In genomic region chr20:57704245-57704644, GRCh38 we compare ENCODE assay signal across 19 cellular contexts. TPM values are rescaled to one million over a fixed set of nuclear protein-coding genes. Genes with fewer than 3 reads are reported as not detected.
DNase-seq lines count a peak whose midpoint lies in the region; ATAC-seq and TF ChIP-seq lines count a peak whose summit lies in the region.
"Had no signal": no experiment of that assay in that cellular context is flagged by ENCODE, and none has a peak within 500 bp of the region (broad histone marks: within the 10 kb centered on the region; RNA-seq: fewer than 3 reads in every experiment).

No MANE protein-coding gene starts in this region.

- peaks cover 33% of the 10 kb centered on the region for H3K4me1 ChIP-seq in endodermal cell (ENCODE audit: control insufficient read depth, insufficient read depth, low read length)
- peaks cover 19 to 75% of the 10 kb centered on the region in 2 donors for H3K4me1 ChIP-seq in thoracic aorta (ENCODE audit: control insufficient read depth in 1 of 2, low read depth in 2 of 2)
- H3K4me1 ChIP-seq in MM.1S (ENCODE audit: low read length): no peaks in the 10 kb centered on the region
- peaks cover 12% of the 10 kb centered on the region for H3K4me1 ChIP-seq in mucosa of descending colon (ENCODE audit: low read depth)

- no peaks in the 10 kb centered on the region for H3K9me3 ChIP-seq in endodermal cell (ENCODE audit: control insufficient read depth, low read length)
- H3K9me3 ChIP-seq in thoracic aorta: no peaks in the 10 kb centered on the region
- no peaks in the 10 kb centered on the region for H3K9me3 ChIP-seq in MM.1S (replicated peaks; ENCODE audit: insufficient read depth, low read length)
- no peaks in the 10 kb centered on the region for H3K9me3 ChIP-seq in mucosa of descending colon
- H3K9me3 ChIP-seq: ovary, uterus had no signal

- CTCF ChIA-PET in Calu3 (lab: Charles Lee) (no interaction called here), RWPE1 (lab: Yijun Ruan, JAX) (no interaction called here)

- H3K79me2 ChIP-seq in MM.1S (ENCODE audit: low read length): no peaks in the 10 kb centered on the region

- H2AFZ ChIP-seq in MM.1S (ENCODE audit: low read length): no peak overlapping the region

- H3F3A ChIP-seq in MM.1S (ENCODE audit: insufficient read depth, low read length): no peaks in the 10 kb centered on the region

- intact Hi-C loops in Calu3 (cut with micrococcal nuclease; ENCODE audit: unreplicated experiment): no loop called here
- intact Hi-C loops in mucosa of descending colon (cut with DNase I, micrococcal nuclease): no loop called here
- intact Hi-C loops in posterior cingulate gyrus (cut with DNase I): no loop called here

- DNase-seq in Calu3: peak; percentile 36
- DNase-seq in RWPE1 (ENCODE audit: low spot score): no peak
- no peak for DNase-seq in endodermal cell
- no peak for DNase-seq in thoracic aorta (ENCODE audit: low spot score)
- no peak for DNase-seq in MM.1S
- no peak for DNase-seq in mucosa of descending colon
- no peak for DNase-seq in posterior cingulate gyrus
- DNase-seq: activated gamma-delta T cell; DMS79 treated with DMSO at 0.1 percent for 48 hours; NCI-H1436 treated with DMSO at 0.1 percent for 48 hours; NK-92 treated with Interleukin-12 subunit alpha and Interleukin-12 subunit beta, amount 100 ng/mL, for 24 hours; ovary; uterus; WERI-Rb-1 had no signal

- peaks cover 64% of the 10 kb centered on the region for H3K4me1 Mint-ChIP-seq in Calu3 (ENCODE audit: low read depth, unreplicated experiment)
- H3K4me1 Mint-ChIP-seq in endodermal cell: peaks cover 50% of the 10 kb centered on the region

- H3K9me3 Mint-ChIP-seq in Calu3 (ENCODE audit: low read depth, unreplicated experiment) (no peaks in the 10 kb centered on the region), endodermal cell (no peaks in the 10 kb centered on the region)
- H3K9me3 Mint-ChIP-seq: T-helper 2 cell treated with Interferon-gamma antibody and Interleukin-4, amounts not matched to agents 5 μg/mL and 100 μg/mL, for 36 hours had no signal

- no TSS peak for BruUV-seq in Calu3 (replicated peaks; lab: Mats Ljungman, UMichigan)

- POLR2A ChIA-PET in RWPE1 (lab: Yijun Ruan, JAX; ENCODE audit: low non-redundant PET): no interaction called here

- H3K4me3 ChIP-seq in endodermal cell (ENCODE audit: low read length) (no peak overlapping the region), thoracic aorta (peak overlapping the region; percentile 20), MM.1S (ENCODE audit: low read length) (no peak overlapping the region), mucosa of descending colon (no peak overlapping the region)
- H3K4me3 ChIP-seq: GM12878, ovary, SK-N-MC, uterus had no signal

- H3K9me2 ChIP-seq in MM.1S (replicated peaks; ENCODE audit: insufficient read depth, low read length): no peaks in the 10 kb centered on the region

- H3K36me3 Mint-ChIP-seq in Calu3 (ENCODE audit: insufficient read depth, unreplicated experiment): peaks cover 99% of the 10 kb centered on the region
- H3K36me3 Mint-ChIP-seq in endodermal cell (ENCODE audit: low read depth): peaks cover 7% of the 10 kb centered on the region

- H3K4me3 Mint-ChIP-seq in Calu3 (ENCODE audit: low read depth, unreplicated experiment) (peak overlapping the region; percentile 88), endodermal cell (no peak overlapping the region)
- H3K4me3 Mint-ChIP-seq: T-helper 2 cell treated with Interferon-gamma antibody and Interleukin-4, amounts not matched to agents 5 μg/mL and 100 μg/mL, for 36 hours had no signal

- H3K27me3 Mint-ChIP-seq in Calu3 (ENCODE audit: unreplicated experiment) (no peaks in the 10 kb centered on the region), endodermal cell (ENCODE audit: insufficient read depth) (no peaks in the 10 kb centered on the region)

- TF ChIP-seq CTCF in Calu3 (IDR thresholded peaks at IDR 0.05; ENCODE audit: unreplicated experiment) (no peak), RWPE1 (conservative IDR thresholded peaks at IDR 0.05; ENCODE audit: low read depth) (no peak), endodermal cell (conservative IDR thresholded peaks at IDR 0.05) (no peak), thoracic aorta (IDR thresholded peaks at IDR 0.05) (no peak), MM.1S (IDR thresholded peaks at IDR 0.05; ENCODE audit: low read length) (no peak), mucosa of descending colon (IDR thresholded peaks at IDR 0.05) (no peak)

- peak overlapping the region; percentile 97 for H3K27ac Mint-ChIP-seq in Calu3 (ENCODE audit: unreplicated experiment)
- H3K27ac Mint-ChIP-seq in endodermal cell: peak overlapping the region; percentile 75
- H3K27ac Mint-ChIP-seq: T-helper 2 cell treated with Interferon-gamma antibody and Interleukin-4, amounts not matched to agents 5 μg/mL and 100 μg/mL, for 36 hours had no signal

- WGBS in endodermal cell (ENCODE audit: insufficient coverage in 1 of 2, insufficient read length in 1 of 2), 2 experiments: 95 to 99% methylated on average over 14 of the region's 14 CpGs

- peaks cover 75% of the 10 kb centered on the region for H3K36me3 ChIP-seq in endodermal cell (ENCODE audit: control insufficient read depth, insufficient read depth, low read length)
- H3K36me3 ChIP-seq in thoracic aorta: no peaks in the 10 kb centered on the region
- no peaks in the 10 kb centered on the region for H3K36me3 ChIP-seq in MM.1S (replicated peaks; ENCODE audit: insufficient read depth, low read length)
- H3K36me3 ChIP-seq in mucosa of descending colon (ENCODE audit: low read depth): no peaks in the 10 kb centered on the region
- H3K36me3 ChIP-seq: ovary, uterus had no signal

- H3K27ac ChIP-seq in RWPE1 (peak overlapping the region; percentile 96), endodermal cell (ENCODE audit: low read depth, low read length) (no peak overlapping the region), thoracic aorta (peak overlapping the region; percentile 7 to 42), MM.1S (ENCODE audit: low read length) (no peak overlapping the region)
- H3K27ac ChIP-seq: ovary, SK-N-MC, WERI-Rb-1 had no signal

- H3K9ac ChIP-seq in endodermal cell (ENCODE audit: extremely low read depth, low read length, poor library complexity, severe bottlenecking) (no peak overlapping the region), MM.1S (ENCODE audit: low read length) (no peak overlapping the region)

- no peaks in the 10 kb centered on the region for H4K20me1 ChIP-seq in MM.1S (ENCODE audit: insufficient read depth, low read length)

- H3K4me2 ChIP-seq in MM.1S (ENCODE audit: low read depth, low read length): no peak overlapping the region

- H3K27me3 ChIP-seq in endodermal cell (ENCODE audit: control insufficient read depth, insufficient read depth, low read length, poor library complexity, severe bottlenecking): no peaks in the 10 kb centered on the region
- H3K27me3 ChIP-seq in thoracic aorta (replicated peaks; ENCODE audit: insufficient read depth): no peaks in the 10 kb centered on the region
- peaks cover 4% of the 10 kb centered on the region; the same call in 1 of the 2 replicates for H3K27me3 ChIP-seq in MM.1S (replicated peaks; ENCODE audit: insufficient read depth, low read length)
- H3K27me3 ChIP-seq: ovary, uterus had no signal

- no peak for ATAC-seq in thoracic aorta (ENCODE audit: insufficient number of reproducible peaks, low FRiP score, low read depth)
- no peak for ATAC-seq in mucosa of descending colon
- ATAC-seq: GM12878, HCT116, right cardiac atrium had no signal

RNA-seq across cellular contexts. Expression of gene PMEPA1, which starts 5.6 kb away (rescaled TPM):
- 732 and 1,302 TPM in 2 replicates for total RNA-seq in Calu3 (2022)
- 10 to 100 TPM; 18.8 to 37.4 TPM for total RNA-seq in endodermal cell
- 56.8 TPM for polyA plus RNA-seq in endodermal cell (2013, experiment 1 of 2)
- 65.5 TPM for polyA plus RNA-seq in endodermal cell (2013, experiment 2 of 2)
- 100 to 1,000 TPM in 1 of 2 donors, 10 to 100 TPM in 1; 68.4 to 104 TPM for total RNA-seq in thoracic aorta
- 10 to 100 TPM; 18.5 to 35.5 (median 23.5) TPM for total RNA-seq in mucosa of descending colon

Comparison
In these comparisons a context has a peak if more than half of its experiments do, and no peak if none do; other contexts are left out.
1. H3K27ac ChIP-seq: peak in RWPE1 (single experiment) and thoracic aorta (2 of 2); none in endodermal cell (single experiment) and MM.1S (single experiment).